18 cellular contexts compared by ENCODE assay signal in the genomic region with DNA sequence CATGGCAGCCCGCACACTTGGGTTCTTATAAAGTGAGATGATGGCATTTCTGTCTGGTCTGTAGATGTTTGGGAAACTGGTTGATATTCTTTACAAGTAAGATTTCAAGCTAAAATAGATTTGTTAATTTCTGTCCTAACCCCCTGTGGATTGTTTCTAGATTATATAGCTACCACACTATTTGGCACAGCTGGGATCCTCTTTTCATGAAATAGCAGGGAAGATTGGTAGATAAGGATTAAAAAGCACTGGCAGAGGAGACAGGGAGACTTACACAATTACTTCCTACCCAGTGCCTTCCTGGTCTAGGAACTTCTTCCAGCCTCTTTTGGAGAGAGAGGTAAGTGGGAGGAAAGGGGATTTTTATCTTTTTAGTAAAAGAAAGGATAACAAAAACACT. TPM values are rescaled to one million over a fixed set of nuclear protein-coding genes. Genes with fewer than 3 reads are reported as not detected.
A peak's percentile ranks its signal among the peaks of the same experiment; 100 is the strongest.
DNase-seq lines count a peak whose midpoint lies in the region; ATAC-seq and TF ChIP-seq lines count a peak whose summit lies in the region.
"Had no signal": no experiment of that assay in that cellular context is flagged by ENCODE, and none has a peak within 500 bp of the region (broad histone marks: within the 10 kb centered on the region; RNA-seq: fewer than 3 reads in every experiment).

No MANE protein-coding gene starts in this region.

- H3K36me3 ChIP-seq in HEK293 (ENCODE audit: control insufficient read depth in 2 of 2, insufficient read depth in 1 of 2, low read length in 2 of 2) (no peaks in the 10 kb centered on the region), Panc1 (ENCODE audit: control insufficient read depth, insufficient read depth, low read length) (no peaks in the 10 kb centered on the region), mesendoderm (ENCODE audit: control insufficient read depth, insufficient read depth, low read length) (no peaks in the 10 kb centered on the region)
- H3K36me3 ChIP-seq: BLaER1 had no signal

- WGBS in mesendoderm (ENCODE audit: extremely low coverage, insufficient coverage, low lambda C conversion rate) = no CpG with 5 or more reads among the region's 1 CpG

- H3K9me3 ChIP-seq in HEK293 (ENCODE audit: control insufficient read depth, insufficient read depth, low read depth, low read length) (no peaks in the 10 kb centered on the region), Panc1 (ENCODE audit: control insufficient read depth, insufficient read depth, low read depth, low read length) (no peaks in the 10 kb centered on the region)
- H3K9me3 ChIP-seq: BLaER1, Caco-2 had no signal

- peaks cover 18% of the 10 kb centered on the region for H3K4me1 ChIP-seq in HEK293 (ENCODE audit: control insufficient read depth, insufficient read depth, low read length)
- peaks cover 25% of the 10 kb centered on the region for H3K4me1 ChIP-seq in Panc1 (ENCODE audit: control insufficient read depth, insufficient read depth, low read length)
- H3K4me1 ChIP-seq in mesendoderm (ENCODE audit: control insufficient read depth, low read depth, low read length) = peaks cover 7% of the 10 kb centered on the region

- H3K18ac ChIP-seq in mesendoderm (ENCODE audit: low read length) = no peak overlapping the region

- POLR2A ChIA-PET in HEK293 (lab: Yijun Ruan, JAX) = no interaction called here
- POLR2A ChIA-PET in Panc1 (lab: Charles Lee) = no interaction called here

- no peak overlapping the region for H2BK15ac ChIP-seq in mesendoderm (replicated peaks; ENCODE audit: low read depth)

- H3K4me2 ChIP-seq in mesendoderm (ENCODE audit: low read length) = no peak overlapping the region
- H3K4me2 ChIP-seq: BLaER1, GM23338 had no signal

- no peak overlapping the region for H2BK120ac ChIP-seq in mesendoderm (ENCODE audit: low read depth, low read length)

- no peak overlapping the region for H3K23ac ChIP-seq in mesendoderm (ENCODE audit: low read length)

- H3K4ac ChIP-seq in mesendoderm (ENCODE audit: low read depth, low read length) = no peak overlapping the region

- no TSS peak for BruUV-seq in Panc1 (replicated peaks; lab: Mats Ljungman, UMichigan)

- no peaks in the 10 kb centered on the region for H3K79me2 ChIP-seq in mesendoderm (ENCODE audit: control insufficient read depth, insufficient read depth, low read length)

- H4K5ac ChIP-seq in mesendoderm (ENCODE audit: low read length) = no peak overlapping the region

- H3K27me3 ChIP-seq in Panc1 (ENCODE audit: control insufficient read depth, insufficient read depth, low read length) = no peaks in the 10 kb centered on the region
- no peaks in the 10 kb centered on the region for H3K27me3 ChIP-seq in mesendoderm (ENCODE audit: insufficient read depth, low read length, poor library complexity)
- H3K27me3 ChIP-seq: BLaER1 had no signal

- H2AK5ac ChIP-seq in mesendoderm (ENCODE audit: low read length) = no peak overlapping the region

- DNase-seq in NCI-H146 (lab: John Stamatoyannopoulos, UW) = peak; percentile 11
- no peak for DNase-seq in Panc1 (ENCODE audit: low read depth, low spot score)
- peak; percentile 72 for DNase-seq in mesendoderm
- DNase-seq in LoVo (ENCODE audit: low spot score) = no peak
- no peak for DNase-seq in NCI-H748 (lab: John Stamatoyannopoulos, UW; ENCODE audit: unreplicated experiment)
- DNase-seq: Caco-2; CD4-positive, CD25-positive, alpha-beta regulatory T cell; CD8-positive, alpha-beta T cell; DMS153; DND-41; H9; HFFc6 had no signal

- CTCF ChIA-PET in HEK293 (lab: Yijun Ruan, JAX) (interaction anchor here (0.5 to 10.0 kb wide), 10 partner anchors 9 to 608 kb away, joined by 3 to 82 read pairs (median 4); a partner anchor contains a TSS), Panc1 (lab: Charles Lee) (no interaction called here)

- no peak overlapping the region for H4K8ac ChIP-seq in mesendoderm (ENCODE audit: low read depth, low read length)

- intact Hi-C loops in Panc1 (cut with micrococcal nuclease; ENCODE audit: unreplicated experiment) = no loop called here

- no peak overlapping the region for H2BK5ac ChIP-seq in mesendoderm (ENCODE audit: low read length)

- no peak overlapping the region for H3K56ac ChIP-seq in mesendoderm (ENCODE audit: low read length)

- no peak overlapping the region for H3K27ac ChIP-seq in HEK293 (ENCODE audit: extremely low read depth, low read depth, low read length)
- peak overlapping the region; percentile 9; the same call in 1 of the 2 replicates for H3K27ac ChIP-seq in Panc1 (ENCODE audit: low read length)
- H3K27ac ChIP-seq in mesendoderm (ENCODE audit: low read depth, low read length) = no peak overlapping the region
- H3K27ac ChIP-seq: BLaER1, C4-2B had no signal

- H3K79me1 ChIP-seq in mesendoderm (ENCODE audit: low read length) = no peaks in the 10 kb centered on the region

- H3K9ac ChIP-seq in mesendoderm (ENCODE audit: low read length) = no peak overlapping the region
- H3K9ac ChIP-seq: BLaER1 had no signal

- TF ChIP-seq CTCF in HEK293 (tag by site-specific recombination; IDR thresholded peaks at IDR 0.05) (no peak), Panc1 (IDR thresholded peaks at IDR 0.05) (no peak)

- in situ Hi-C loops in Panc1 (cut with HindIII; ENCODE audit: low pct_unique_long_range_greater_than_20kb, low sequenced_read_pairs) = no loop called here

- ATAC-seq in Panc1 = no peak
- no peak for ATAC-seq in GM19455 (IDR thresholded peaks at IDR 0.05; ENCODE audit: unreplicated experiment)
- ATAC-seq: CD8-positive, alpha-beta T cell; GM23338; HCT116 had no signal

- H3K4me3 ChIP-seq in HEK293 (ENCODE audit: low read depth, low read length) (no peak overlapping the region), Panc1 (ENCODE audit: low read depth in 2 of 2, low read length in 2 of 2) (no peak overlapping the region), mesendoderm (ENCODE audit: low read length) (no peak overlapping the region)
- H3K4me3 ChIP-seq: BLaER1, GM23338 had no signal

TF ChIP-seq in HEK293, 187 proteins besides CTCF, POLR2A, EP300 and RAD21 (continues in another document):
- TF ChIP-seq ZNF843 (tag by site-specific recombination; IDR thresholded peaks at IDR 0.05) (no peak), ZIC2 (tag by site-specific recombination; IDR thresholded peaks at IDR 0.05) (peak; percentile 81), ZNF214 (tag by site-specific recombination; IDR thresholded peaks at IDR 0.05; ENCODE audit: borderline replicate concordance) (no peak)
- TF ChIP-seq, protein P1, sequence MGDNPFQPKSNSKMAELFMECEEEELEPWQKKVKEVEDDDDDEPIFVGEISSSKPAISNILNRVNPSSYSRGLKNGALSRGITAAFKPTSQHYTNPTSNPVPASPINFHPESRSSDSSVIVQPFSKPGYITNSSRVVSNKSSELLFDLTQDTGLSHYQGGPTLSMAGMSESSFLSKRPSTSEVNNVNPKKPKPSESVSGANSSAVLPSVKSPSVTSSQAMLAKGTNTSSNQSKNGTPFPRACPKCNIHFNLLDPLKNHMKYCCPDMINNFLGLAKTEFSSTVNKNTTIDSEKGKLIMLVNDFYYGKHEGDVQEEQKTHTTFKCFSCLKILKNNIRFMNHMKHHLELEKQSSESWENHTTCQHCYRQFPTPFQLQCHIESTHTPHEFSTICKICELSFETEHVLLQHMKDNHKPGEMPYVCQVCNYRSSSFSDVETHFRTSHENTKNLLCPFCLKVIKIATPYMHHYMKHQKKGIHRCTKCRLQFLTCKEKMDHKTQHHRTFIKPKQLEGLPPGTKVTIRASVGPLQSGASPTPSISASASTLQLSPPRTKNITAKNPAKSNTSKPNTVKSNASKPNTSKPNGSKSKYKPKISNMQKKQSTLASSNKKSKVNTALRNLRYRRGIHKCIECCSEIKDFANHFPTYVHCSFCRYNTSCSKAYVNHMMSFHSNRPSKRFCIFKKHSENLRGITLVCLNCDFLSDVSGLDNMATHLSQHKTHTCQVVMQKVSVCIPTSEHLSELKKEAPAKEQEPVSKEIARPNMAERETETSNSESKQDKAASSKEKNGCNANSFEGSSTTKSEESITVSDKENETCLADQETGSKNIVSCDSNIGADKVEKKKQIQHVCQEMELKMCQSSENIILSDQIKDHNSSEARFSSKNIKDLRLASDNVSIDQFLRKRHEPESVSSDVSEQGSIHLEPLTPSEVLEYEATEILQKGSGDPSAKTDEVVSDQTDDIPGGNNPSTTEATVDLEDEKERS (tag by site-specific recombination; IDR thresholded peaks at IDR 0.05) = no peak
- TF ChIP-seq, protein P2, sequence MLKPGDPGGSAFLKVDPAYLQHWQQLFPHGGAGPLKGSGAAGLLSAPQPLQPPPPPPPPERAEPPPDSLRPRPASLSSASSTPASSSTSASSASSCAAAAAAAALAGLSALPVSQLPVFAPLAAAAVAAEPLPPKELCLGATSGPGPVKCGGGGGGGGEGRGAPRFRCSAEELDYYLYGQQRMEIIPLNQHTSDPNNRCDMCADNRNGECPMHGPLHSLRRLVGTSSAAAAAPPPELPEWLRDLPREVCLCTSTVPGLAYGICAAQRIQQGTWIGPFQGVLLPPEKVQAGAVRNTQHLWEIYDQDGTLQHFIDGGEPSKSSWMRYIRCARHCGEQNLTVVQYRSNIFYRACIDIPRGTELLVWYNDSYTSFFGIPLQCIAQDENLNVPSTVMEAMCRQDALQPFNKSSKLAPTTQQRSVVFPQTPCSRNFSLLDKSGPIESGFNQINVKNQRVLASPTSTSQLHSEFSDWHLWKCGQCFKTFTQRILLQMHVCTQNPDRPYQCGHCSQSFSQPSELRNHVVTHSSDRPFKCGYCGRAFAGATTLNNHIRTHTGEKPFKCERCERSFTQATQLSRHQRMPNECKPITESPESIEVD (tag by site-specific recombination; IDR thresholded peaks at IDR 0.05) = peak; percentile 73

RNA-seq across cellular contexts. Expression of a gene that starts 13.2 kb away (rescaled TPM):
- 67.1 TPM for total RNA-seq in Panc1 (2021; ENCODE audit: unreplicated experiment)
- polyA plus RNA-seq in Panc1 (2012; ENCODE audit: insufficient read length) = 30.3 TPM
- polyA plus RNA-seq in mesendoderm (2013, experiment 1 of 2) = 3.7 TPM
- 3.7 TPM for polyA plus RNA-seq in mesendoderm (2013, experiment 2 of 2)

Comparison
In these comparisons a context has a peak if more than half of its experiments do, and no peak if none do; other contexts are left out.
1. DNase-seq: peak in NCI-H146 (single experiment) and mesendoderm (single experiment); none in Panc1 (single experiment), LoVo (single experiment) and NCI-H748 (single experiment).